ENCODE assay signal across 8 cellular contexts in the genomic region with DNA sequence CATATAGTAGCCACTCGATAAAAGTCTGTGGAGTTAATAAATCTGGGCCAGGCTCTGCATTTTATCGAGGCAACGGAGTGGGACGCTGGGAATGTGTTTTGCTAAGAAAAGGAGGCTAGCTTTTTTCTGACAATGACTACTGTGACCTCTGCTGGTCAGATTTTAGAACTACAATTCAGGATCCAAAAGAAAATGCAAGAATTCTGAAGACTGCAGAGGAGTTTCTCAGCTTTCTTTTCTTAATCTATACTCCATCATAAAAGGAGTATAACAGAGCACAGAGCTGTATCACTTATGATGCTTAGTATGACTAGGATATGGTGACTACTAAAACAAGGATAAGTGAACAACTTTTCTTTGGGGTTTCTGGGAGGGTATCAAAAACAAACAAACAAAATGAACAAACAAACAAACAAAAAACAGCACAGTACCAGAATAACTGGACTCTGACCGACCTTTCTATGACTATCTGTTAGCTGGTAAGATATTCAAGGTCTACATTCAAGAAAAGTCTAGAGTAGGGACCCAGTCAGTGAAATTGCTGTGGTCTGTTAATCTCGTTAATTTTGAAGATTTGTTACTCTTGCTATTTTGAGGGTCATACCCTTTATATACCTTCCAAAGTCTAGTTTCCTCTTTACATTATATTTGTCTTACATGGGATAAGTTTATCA. TPM values are rescaled to one million over a fixed set of nuclear protein-coding genes. Genes with fewer than 3 reads are reported as not detected.
DNase-seq lines count a peak whose midpoint lies in the region; ATAC-seq and TF ChIP-seq lines count a peak whose summit lies in the region.

No MANE protein-coding gene starts in this region.

- CTCF ChIA-PET in IMR-90 (lab: Yijun Ruan, JAX), result interaction anchor here (0.6 to 1.2 kb wide), 9 partner anchors 11 to 297 kb away, joined by 3 to 7 read pairs (median 4); no protein-coding TSS in a partner anchor
- CTCF ChIA-PET in activated naive CD4-positive, alpha-beta T cell treated with anti-CD3 and anti-CD28 coated beads for 36 hours (lab: Charles Lee), result interaction anchor here (0.6 to 3.7 kb wide), 15 partner anchors 13 to 1392 kb away, joined by 3 to 18 read pairs (median 3); no protein-coding TSS in a partner anchor

- peak overlapping the region; percentile 81; the same call in 1 of the 2 replicates for H3K4me2 ChIP-seq in IMR-90 (ENCODE audit: low read depth, low read length)

- H4K5ac ChIP-seq in IMR-90 (ENCODE audit: low read depth, low read length), result no peak overlapping the region

- no TSS peak for BruUV-seq in IMR-90 (replicated peaks; lab: Mats Ljungman, UMichigan)

- H3K79me1 ChIP-seq in IMR-90 (ENCODE audit: low read depth in 1 of 2, low read length in 2 of 2), result no peaks in the 10 kb centered on the region

- H3K4ac ChIP-seq in IMR-90 (ENCODE audit: low read depth, low read length), result no peak overlapping the region

- H3K18ac ChIP-seq in IMR-90 (ENCODE audit: low read depth, low read length), result no peak overlapping the region

- no peak overlapping the region for H2BK120ac ChIP-seq in IMR-90 (ENCODE audit: low read depth, low read length)

- H2BK5ac ChIP-seq in IMR-90 (ENCODE audit: low read depth, low read length, poor library complexity, severe bottlenecking), result no peak overlapping the region

- H2AFZ ChIP-seq in IMR-90 (replicated peaks; ENCODE audit: low read length, poor library complexity), result no peak overlapping the region

- peak; percentile 75 for ATAC-seq in IMR-90 (ENCODE audit: low read depth)
- ATAC-seq in GM18858 (IDR thresholded peaks at IDR 0.05; ENCODE audit: unreplicated experiment), result no peak

- no peak overlapping the region for H4K8ac ChIP-seq in IMR-90 (ENCODE audit: low read depth in 2 of 2, low read length in 2 of 2)

- H3K27me3 ChIP-seq in IMR-90 (ENCODE audit: control insufficient read depth, insufficient read depth, low read length), result no peaks in the 10 kb centered on the region
- no peaks in the 10 kb centered on the region for H3K27me3 ChIP-seq in Peyer's patch

- H3K9me3 ChIP-seq in IMR-90 (ENCODE audit: control insufficient read depth, insufficient read depth, low read length) (no peaks in the 10 kb centered on the region), Peyer's patch (no peaks in the 10 kb centered on the region)

- H3K27ac ChIP-seq in IMR-90 (ENCODE audit: insufficient read depth, low read length) (no peak overlapping the region), Peyer's patch (no peak overlapping the region)

- no peak overlapping the region for H2BK20ac ChIP-seq in IMR-90 (ENCODE audit: low read depth, low read length)

- no peak overlapping the region for H3K27ac Mint-ChIP-seq in activated naive CD4-positive, alpha-beta T cell treated with anti-CD3 and anti-CD28 coated beads for 36 hours

- no peaks in the 10 kb centered on the region for H4K20me1 ChIP-seq in IMR-90 (ENCODE audit: insufficient read depth, low read length)

- H3K9me3 Mint-ChIP-seq in activated naive CD4-positive, alpha-beta T cell treated with anti-CD3 and anti-CD28 coated beads for 36 hours, result no peaks in the 10 kb centered on the region

- in situ Hi-C loops in IMR-90 (cut with MboI; ENCODE audit: low sequenced_read_pairs), result loop anchor here (10.0 kb wide), 1 partner anchor 304 kb away; no protein-coding TSS in a partner anchor

- no peaks in the 10 kb centered on the region for H3K9me1 ChIP-seq in IMR-90 (ENCODE audit: insufficient read depth, low read length)

- H3K56ac ChIP-seq in IMR-90 (ENCODE audit: extremely low read depth, insufficient read depth, low read length), result no peak overlapping the region

- no peak overlapping the region for H2BK15ac ChIP-seq in IMR-90 (ENCODE audit: low read depth, low read length)

- no peak overlapping the region for H3K4me3 Mint-ChIP-seq in activated naive CD4-positive, alpha-beta T cell treated with anti-CD3 and anti-CD28 coated beads for 36 hours

- TF ChIP-seq POLR2A in IMR-90 (IDR thresholded peaks at IDR 0.05; ENCODE audit: low read depth, low read length), result no peak
- TF ChIP-seq POLR2A in Peyer's patch (IDR thresholded peaks at IDR 0.05), result no peak

- H3K27me3 Mint-ChIP-seq in activated naive CD4-positive, alpha-beta T cell treated with anti-CD3 and anti-CD28 coated beads for 36 hours (ENCODE audit: low read depth), result peaks cover 15% of the 10 kb centered on the region

- DNase-seq in NCI-H2171 treated with DMSO at 0.1 percent for 48 hours (lab: John Stamatoyannopoulos, UW), result peak; percentile 42
- DNase-seq in NCI-H2171 (lab: John Stamatoyannopoulos, UW), result no peak
- peak; percentile 51 for DNase-seq in IMR-90
- no peak for DNase-seq in Peyer's patch
- DNase-seq in epidermal melanocyte (ENCODE audit: insufficient read length, low spot score), result peak; percentile 25
- DNase-seq in myocyte (ENCODE audit: low read depth), result peak; percentile 72
- DNase-seq in activated naive CD4-positive, alpha-beta T cell treated with anti-CD3 and anti-CD28 coated beads for 36 hours, result no peak

- no peak overlapping the region for H3K9ac ChIP-seq in IMR-90 (ENCODE audit: low read depth, low read length)

- no peaks in the 10 kb centered on the region for H3K36me3 Mint-ChIP-seq in activated naive CD4-positive, alpha-beta T cell treated with anti-CD3 and anti-CD28 coated beads for 36 hours (ENCODE audit: low read depth)

- intact Hi-C loops in IMR-90 (cut with micrococcal nuclease), result loop anchor here (1.0 to 10.0 kb wide), 6 partner anchors 152 to 1734 kb away; no protein-coding TSS in a partner anchor
- intact Hi-C loops in activated naive CD4-positive, alpha-beta T cell treated with anti-CD3 and anti-CD28 coated beads for 36 hours (cut with micrococcal nuclease), result loop anchor here (1.0 to 10.0 kb wide), 7 partner anchors 76 to 1341 kb away; partner anchors contain the start of gene ZDHHC21

- H3K14ac ChIP-seq in IMR-90 (replicated peaks; ENCODE audit: low read depth, low read length), result no peak overlapping the region

- TF ChIP-seq CTCF in IMR-90 (conservative IDR thresholded peaks at IDR 0.05; ENCODE audit: low read depth, low read length) (peak; percentile 72), Peyer's patch (IDR thresholded peaks at IDR 0.05) (peak in 5 of 6 experiments; percentile 64 to 76 (median 71))

- dilution Hi-C loops in IMR-90 (cut with HindIII; ENCODE audit: low sequenced_read_pairs, unreplicated experiment), result no loop called here

- no peak overlapping the region for H2AK9ac ChIP-seq in IMR-90 (replicated peaks; ENCODE audit: low read depth, low read length, poor library complexity)

- H3K23ac ChIP-seq in IMR-90 (ENCODE audit: low read depth, low read length), result no peak overlapping the region

- peaks cover 2% of the 10 kb centered on the region for H3K4me1 Mint-ChIP-seq in activated naive CD4-positive, alpha-beta T cell treated with anti-CD3 and anti-CD28 coated beads for 36 hours (ENCODE audit: low read depth)

- H2AK5ac ChIP-seq in IMR-90 (ENCODE audit: low read depth, low read length), result no peak overlapping the region

- WGBS in IMR-90 (ENCODE audit: extremely low coverage in 2 of 2, insufficient read length in 1 of 2), 2 experiments, result no CpG with 5 or more reads among the region's 6 CpGs

- POLR2A ChIA-PET in IMR-90 (lab: Charles Lee; ENCODE audit: unreplicated experiment), result no interaction called here

- H3K4me3 ChIP-seq in IMR-90 (ENCODE audit: insufficient read depth, low read depth, low read length) (no peak overlapping the region), Peyer's patch (no peak overlapping the region)

- H3K36me3 ChIP-seq in IMR-90 (ENCODE audit: control insufficient read depth, insufficient read depth, low read length) (no peaks in the 10 kb centered on the region), Peyer's patch (no peaks in the 10 kb centered on the region)

- H3K4me1 ChIP-seq in IMR-90 (ENCODE audit: control insufficient read depth, insufficient read depth, low read length) (no peaks in the 10 kb centered on the region), Peyer's patch (no peaks in the 10 kb centered on the region)

- peak; percentile 73 for TF ChIP-seq RAD21 in IMR-90 (IDR thresholded peaks at IDR 0.05; ENCODE audit: low read length)

- no peak overlapping the region for H4K91ac ChIP-seq in IMR-90 (ENCODE audit: insufficient read depth, low read depth, low read length)

TF ChIP-seq in IMR-90, 13 proteins besides CTCF, POLR2A, EP300 and RAD21:
- no peak for TF ChIP-seq RFX5 (IDR thresholded peaks at IDR 0.05; ENCODE audit: low read depth, low read length)
- no peak for TF ChIP-seq MAZ (IDR thresholded peaks at IDR 0.05; ENCODE audit: borderline replicate concordance, low read depth, low read length)
- peak; percentile 71 for TF ChIP-seq SMC3 (IDR thresholded peaks at IDR 0.05; ENCODE audit: low read depth, low read length)
- TF ChIP-seq ELK1 (IDR thresholded peaks at IDR 0.05; ENCODE audit: borderline replicate concordance, low read depth, low read length), result no peak
- TF ChIP-seq FOS (IDR thresholded peaks at IDR 0.05; ENCODE audit: low read depth, low read length), result no peak
- no peak for TF ChIP-seq CHD1 (IDR thresholded peaks at IDR 0.05; ENCODE audit: low read depth, low read length)
- no peak for TF ChIP-seq BHLHE40 (IDR thresholded peaks at IDR 0.05; ENCODE audit: low read depth, low read length)

RNA-seq across cellular contexts. Expression of gene CER1, which starts 46.2 kb away (rescaled TPM):
- total RNA-seq in IMR-90 (2012; rRNA removed), result not detected in 2 replicates
- not detected in 2 replicates for polyA plus RNA-seq in IMR-90 (2012; rRNA removed)
- polyA plus RNA-seq in IMR-90 (2012; cell fraction: cytosol; rRNA removed), result not detected in 2 replicates
- not detected in 2 replicates for polyA plus RNA-seq in IMR-90 (2012; cell fraction: nucleus; rRNA removed; ENCODE audit: low replicate concordance)
- total RNA-seq in Peyer's patch, result 1 to 10 TPM in 2 of 4 donors, not detected in 2; 1.9 to 7.6 TPM
- total RNA-seq in myocyte, result not detected in 2 replicates
- polyA plus RNA-seq in myocyte (2012), result not detected
- not detected for total RNA-seq in activated naive CD4-positive, alpha-beta T cell treated with anti-CD3 and anti-CD28 coated beads for 36 hours

Comparison
In these comparisons a context has a peak if more than half of its experiments do, and no peak if none do; other contexts are left out.
1. DNase-seq: peak in NCI-H2171 treated with DMSO at 0.1 percent for 48 hours (single experiment), IMR-90 (single experiment), epidermal melanocyte (single experiment) and myocyte (single experiment); none in NCI-H2171 (single experiment), Peyer's patch (0 of 3) and activated naive CD4-positive, alpha-beta T cell treated with anti-CD3 and anti-CD28 coated beads for 36 hours (single experiment).